ENCODE assay signal across 8 cellular contexts in the genomic region with DNA sequence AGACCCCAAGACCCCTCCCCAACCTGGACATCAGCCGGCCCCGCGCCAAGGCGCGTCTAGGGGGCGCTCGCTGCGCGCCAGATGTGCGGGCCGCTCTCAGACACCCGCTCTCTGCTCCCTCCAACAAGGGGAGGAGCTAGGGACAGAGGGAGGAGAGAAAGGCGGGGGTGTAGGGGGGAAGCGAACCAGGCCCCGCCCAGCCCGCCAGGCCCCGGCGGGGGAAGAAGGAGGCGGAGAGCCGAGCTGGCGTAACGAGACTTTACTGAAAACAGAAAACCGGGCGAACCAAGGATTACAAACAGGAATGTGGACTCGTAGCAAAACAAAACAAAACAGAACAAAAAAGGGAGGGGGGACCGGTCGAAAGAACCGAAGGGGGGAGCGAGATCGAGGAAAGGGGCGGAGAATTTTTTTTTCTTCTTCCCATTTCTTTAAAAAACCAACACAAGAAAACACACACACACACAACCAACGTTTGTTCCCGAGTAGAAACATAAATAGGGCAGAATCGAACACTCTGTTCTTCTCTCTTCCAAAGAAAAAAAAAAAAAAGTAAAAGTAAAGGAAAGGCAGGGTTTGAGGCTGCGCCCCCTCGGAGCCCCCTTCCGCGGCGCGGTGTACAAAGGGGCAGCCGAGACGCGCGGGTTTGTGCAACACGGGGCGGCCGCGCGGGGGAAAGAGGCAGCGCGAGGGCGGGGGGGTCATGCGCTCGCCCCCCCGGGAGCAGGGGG. TPM values are rescaled to one million over a fixed set of nuclear protein-coding genes. Genes with fewer than 3 reads are reported as not detected.
DNase-seq lines count a peak whose midpoint lies in the region; ATAC-seq lines count a peak whose summit lies in the region.

No MANE protein-coding gene starts in this region.

- intact Hi-C loops in activated CD4-positive, alpha-beta T cell treated with anti-CD3 and anti-CD28 coated beads, Interleukin-2, amount 10 ng/mL, durations not matched to agents 24 days and 14 days (cut with micrococcal nuclease) = loop anchor here (1.0 to 2.0 kb wide), 4 partner anchors 25 to 75 kb away; a partner anchor contains a TSS

- H3K27me3 Mint-ChIP-seq in activated CD4-positive, alpha-beta T cell treated with anti-CD3 and anti-CD28 coated beads, Interleukin-2, amount 10 ng/mL, durations not matched to agents 24 days and 14 days = peaks cover 1% of the 10 kb centered on the region

- no peaks in the 10 kb centered on the region for H3K9me3 Mint-ChIP-seq in activated CD4-positive, alpha-beta T cell treated with anti-CD3 and anti-CD28 coated beads, Interleukin-2, amount 10 ng/mL, durations not matched to agents 24 days and 14 days

- H3K4me3 Mint-ChIP-seq in activated CD4-positive, alpha-beta T cell treated with anti-CD3 and anti-CD28 coated beads, Interleukin-2, amount 10 ng/mL, durations not matched to agents 24 days and 14 days = peak overlapping the region; percentile 99

- H3K27ac Mint-ChIP-seq in activated CD4-positive, alpha-beta T cell treated with anti-CD3 and anti-CD28 coated beads, Interleukin-2, amount 10 ng/mL, durations not matched to agents 24 days and 14 days = peak overlapping the region; percentile 97

- DNase-seq in ELR (ENCODE audit: low read depth) = peak; percentile 97
- peak; percentile 80 to 94 for DNase-seq in NCI-H526 (lab: John Stamatoyannopoulos, UW)
- peak; percentile 98 for DNase-seq in activated CD4-positive, alpha-beta T cell treated with anti-CD3 and anti-CD28 coated beads, Interleukin-2, amount 10 ng/mL, durations not matched to agents 24 days and 14 days
- peak; percentile 88 for DNase-seq in dedifferentiated amniotic fluid mesenchymal stem cell (ENCODE audit: extremely low spot score)
- DNase-seq in left lobe of liver (ENCODE audit: low spot score) = peak; percentile 93
- DNase-seq in stimulated activated CD4-positive, alpha-beta T cell treated with anti-CD3 and anti-CD28 coated beads, Interleukin-1b, Interleukin-23, amount 100 ng/mL, for 4 hours (ENCODE audit: low read depth in 2 of 2) = peak; percentile 83 to 89

- ATAC-seq in HG03354 (IDR thresholded peaks at IDR 0.05; ENCODE audit: poor library complexity, severe bottlenecking, unreplicated experiment) (peak; percentile 1), left lobe of liver (peak; percentile 67), GM19023 (IDR thresholded peaks at IDR 0.05; ENCODE audit: unreplicated experiment) (no peak)

- peaks cover 45% of the 10 kb centered on the region for H3K36me3 Mint-ChIP-seq in activated CD4-positive, alpha-beta T cell treated with anti-CD3 and anti-CD28 coated beads, Interleukin-2, amount 10 ng/mL, durations not matched to agents 24 days and 14 days (ENCODE audit: low read depth)

- H3K4me1 Mint-ChIP-seq in activated CD4-positive, alpha-beta T cell treated with anti-CD3 and anti-CD28 coated beads, Interleukin-2, amount 10 ng/mL, durations not matched to agents 24 days and 14 days = peaks cover 41% of the 10 kb centered on the region

RNA-seq across cellular contexts. Expression of a gene that starts 1.7 kb away (rescaled TPM):
- 382 and 413 TPM in 2 replicates for total RNA-seq in activated CD4-positive, alpha-beta T cell treated with anti-CD3 and anti-CD28 coated beads, Interleukin-2, amount 10 ng/mL, durations not matched to agents 24 days and 14 days
- 47.4 TPM for total RNA-seq in left lobe of liver

RNA-seq across cellular contexts. Expression of a gene that starts 5.4 kb away (rescaled TPM):
- 2.3 and 3.0 TPM in 2 replicates for total RNA-seq in activated CD4-positive, alpha-beta T cell treated with anti-CD3 and anti-CD28 coated beads, Interleukin-2, amount 10 ng/mL, durations not matched to agents 24 days and 14 days
- total RNA-seq in left lobe of liver = 2.8 TPM

RNA-seq across cellular contexts. Expression of a gene that starts 43.2 kb away (rescaled TPM):
- total RNA-seq in activated CD4-positive, alpha-beta T cell treated with anti-CD3 and anti-CD28 coated beads, Interleukin-2, amount 10 ng/mL, durations not matched to agents 24 days and 14 days = 217 and 225 TPM in 2 replicates
- total RNA-seq in left lobe of liver = 53.3 TPM

RNA-seq across cellular contexts. Expression of a gene that starts 53.4 kb away (rescaled TPM):
- total RNA-seq in activated CD4-positive, alpha-beta T cell treated with anti-CD3 and anti-CD28 coated beads, Interleukin-2, amount 10 ng/mL, durations not matched to agents 24 days and 14 days = 0.14 and 0.37 TPM in 2 replicates
- 0.60 TPM for total RNA-seq in left lobe of liver
